Comparison of ENCODE assay signal across 8 cellular contexts in genomic region chr1:2204384-2205190, GRCh38. TPM values are rescaled to one million over a fixed set of nuclear protein-coding genes. Genes with fewer than 3 reads are reported as not detected.
DNase-seq lines count a peak whose midpoint lies in the region; ATAC-seq and TF ChIP-seq lines count a peak whose summit lies in the region.

No MANE protein-coding gene starts in this region.

- 1 to 3% methylated on average over 37 to 40 of the region's 61 CpGs for WGBS in heart right ventricle, 2 donors

- H3K36me3 ChIP-seq in heart right ventricle (no peaks in the 10 kb centered on the region), parathyroid adenoma (ENCODE audit: control insufficient read depth, insufficient read depth, low read length) (no peaks in the 10 kb centered on the region)

- no peak overlapping the region for H3K9ac ChIP-seq in parathyroid adenoma

- H3K27me3 Mint-ChIP-seq in activated naive CD8-positive, alpha-beta T cell treated with anti-CD3 and anti-CD28 coated beads, Interleukin-2, amount 50 U/mL, for 24 hours = no peaks in the 10 kb centered on the region

- H3K4me1 ChIP-seq in heart right ventricle (peaks cover 38 to 78% (median 67%) of the 10 kb centered on the region in 9 donors), parathyroid adenoma (no peaks in the 10 kb centered on the region)

- H3K9me3 ChIP-seq in AG04450 (ENCODE audit: control insufficient read depth, insufficient read depth, low read length) = no peaks in the 10 kb centered on the region; the same call in 1 of the 2 replicates
- H3K9me3 ChIP-seq in heart right ventricle = no peaks in the 10 kb centered on the region
- no peaks in the 10 kb centered on the region for H3K9me3 ChIP-seq in parathyroid adenoma (ENCODE audit: control insufficient read depth, low read length)

- peaks cover 9% of the 10 kb centered on the region for H3K4me1 Mint-ChIP-seq in activated naive CD8-positive, alpha-beta T cell treated with anti-CD3 and anti-CD28 coated beads, Interleukin-2, amount 50 U/mL, for 24 hours

- H3K79me2 ChIP-seq in parathyroid adenoma = no peaks in the 10 kb centered on the region

- H3K4me3 Mint-ChIP-seq in activated naive CD8-positive, alpha-beta T cell treated with anti-CD3 and anti-CD28 coated beads, Interleukin-2, amount 50 U/mL, for 24 hours = no peak overlapping the region

- no peak overlapping the region for H2AFZ ChIP-seq in parathyroid adenoma

- H3K27ac Mint-ChIP-seq in activated naive CD8-positive, alpha-beta T cell treated with anti-CD3 and anti-CD28 coated beads, Interleukin-2, amount 50 U/mL, for 24 hours = no peak overlapping the region

- peak overlapping the region; percentile 79 for H3K4me2 ChIP-seq in parathyroid adenoma (ENCODE audit: low read length)

- H3K36me3 Mint-ChIP-seq in activated naive CD8-positive, alpha-beta T cell treated with anti-CD3 and anti-CD28 coated beads, Interleukin-2, amount 50 U/mL, for 24 hours (ENCODE audit: low read depth) = no peaks in the 10 kb centered on the region

- POLR2A ChIA-PET in AG04450 (lab: Yijun Ruan, JAX) = interaction anchor here (0.5 to 1.5 kb wide), 6 partner anchors 7 to 322 kb away, joined by 3 to 10 read pairs (median 4); partner anchors contain the start of genes FAAP20, MORN1, PANK4 and RER1

- H3K27me3 ChIP-seq in AG04450 (ENCODE audit: control insufficient read depth, insufficient read depth, low read length) = no peaks in the 10 kb centered on the region
- H3K27me3 ChIP-seq in heart right ventricle = no peaks in the 10 kb centered on the region
- H3K27me3 ChIP-seq in parathyroid adenoma (ENCODE audit: control insufficient read depth, insufficient read depth, low read length) = no peaks in the 10 kb centered on the region

- intact Hi-C loops in heart right ventricle (cut with DNase I) = loop anchor here in 1 of 10 donors (5.0 kb wide), 1 partner anchor 338 kb away; no protein-coding TSS in a partner anchor

- peak; percentile 18 for ATAC-seq in activated naive CD8-positive, alpha-beta T cell treated with anti-CD3 and anti-CD28 coated beads, Interleukin-2, amount 50 U/mL, for 24 hours
- ATAC-seq in heart right ventricle = peak; percentile 64 to 75 (median 71)
- no peak for ATAC-seq in HG02840 (IDR thresholded peaks at IDR 0.05; ENCODE audit: low FRiP score, unreplicated experiment)

- H3K4me3 ChIP-seq in AG04450 (ENCODE audit: low read depth, low read length) = peak overlapping the region; percentile 63
- H3K4me3 ChIP-seq in heart right ventricle = peak overlapping the region; percentile 26 to 74 (median 58)
- H3K4me3 ChIP-seq in parathyroid adenoma (ENCODE audit: low read depth, low read length) = peak overlapping the region; percentile 44

- H3K27ac ChIP-seq in AG04450 (ENCODE audit: low read depth, low read length) = peak overlapping the region; percentile 80
- peak overlapping the region; percentile 76 to 96 (median 90) for H3K27ac ChIP-seq in heart right ventricle
- peak overlapping the region; percentile 49 for H3K27ac ChIP-seq in parathyroid adenoma

- no peak for DNase-seq in AG04450 (ENCODE audit: low read depth, low spot score)
- peak; percentile 6 for DNase-seq in GF-D8 (lab: John Stamatoyannopoulos, UW)
- peak; percentile 79 for DNase-seq in NAMALWA (ENCODE audit: low spot score)
- DNase-seq in activated naive CD8-positive, alpha-beta T cell treated with anti-CD3 and anti-CD28 coated beads, Interleukin-2, amount 50 U/mL, for 24 hours = no peak
- DNase-seq in heart right ventricle = peak; percentile 86 to 91
- no peak for DNase-seq in A172 (ENCODE audit: low spot score)

- TF ChIP-seq CTCF in AG04450 (IDR thresholded peaks at IDR 0.05; ENCODE audit: low read depth, low read length) (no peak), heart right ventricle (IDR thresholded peaks at IDR 0.05) (no peak), parathyroid adenoma (IDR thresholded peaks at IDR 0.05) (no peak)

- CTCF ChIA-PET in AG04450 (lab: Charles Lee) = interaction anchor here (2.1 to 2.5 kb wide), 2 partner anchors 9 to 177 kb away, joined by 15 to 22 read pairs; partner anchors contain the start of gene FAAP20

- H3K9me3 Mint-ChIP-seq in activated naive CD8-positive, alpha-beta T cell treated with anti-CD3 and anti-CD28 coated beads, Interleukin-2, amount 50 U/mL, for 24 hours = no peaks in the 10 kb centered on the region

RNA-seq across cellular contexts. Expression of gene FAAP20, which starts 10.0 kb away (rescaled TPM):
- polyA plus RNA-seq in AG04450 (2011; rRNA removed) (9.7 and 12.6 TPM in 2 replicates), heart right ventricle (10 to 100 TPM; 83.0 to 83.6 TPM)
- polyA minus RNA-seq in AG04450 (2011; rRNA and poly(A)+ RNA removed) = 4.9 and 5.7 TPM in 2 replicates
- total RNA-seq in heart right ventricle = 10 to 100 TPM; 30.9 to 47.6 (median 38.3) TPM
- 18.6 and 34.6 TPM in 2 replicates for total RNA-seq in A172 (2014; rRNA removed; shearing (Covaris generic))

RNA-seq across cellular contexts. Expression of gene SKI, which starts 23.5 kb away (rescaled TPM):
- polyA plus RNA-seq in AG04450 (2011; rRNA removed) (6.7 and 9.0 TPM in 2 replicates), heart right ventricle (10 to 100 TPM; 13.8 to 16.6 TPM)
- 6.7 and 9.0 TPM in 2 replicates for polyA minus RNA-seq in AG04450 (2011; rRNA and poly(A)+ RNA removed)
- total RNA-seq in heart right ventricle = 10 to 100 TPM; 29.4 to 50.9 (median 38.3) TPM
- 4.1 and 14.8 TPM in 2 replicates for total RNA-seq in A172 (2014; rRNA removed; shearing (Covaris generic))

Comparison
In these comparisons a context has a peak if more than half of its experiments do, and no peak if none do; other contexts are left out.
1. DNase-seq: peak in GF-D8 (single experiment), NAMALWA (single experiment) and heart right ventricle (2 of 2); none in AG04450 (single experiment), activated naive CD8-positive, alpha-beta T cell treated with anti-CD3 and anti-CD28 coated beads, Interleukin-2, amount 50 U/mL, for 24 hours (single experiment) and A172 (single experiment).
2. Peak in every context shown above with its lines, with median percentiles within 50 percentile points of each other: H3K27ac ChIP-seq and H3K4me3 ChIP-seq.